1 cellular context compared by ENCODE assay signal in genomic region chr7:142303650-142304049, GRCh38.
TF ChIP-seq lines count a peak whose summit lies in the region.

No MANE protein-coding gene starts in this region.

TF ChIP-seq in IMR-90, 13 proteins besides CTCF, POLR2A, EP300 and RAD21 (continued from another document):
- TF ChIP-seq, protein P1, sequence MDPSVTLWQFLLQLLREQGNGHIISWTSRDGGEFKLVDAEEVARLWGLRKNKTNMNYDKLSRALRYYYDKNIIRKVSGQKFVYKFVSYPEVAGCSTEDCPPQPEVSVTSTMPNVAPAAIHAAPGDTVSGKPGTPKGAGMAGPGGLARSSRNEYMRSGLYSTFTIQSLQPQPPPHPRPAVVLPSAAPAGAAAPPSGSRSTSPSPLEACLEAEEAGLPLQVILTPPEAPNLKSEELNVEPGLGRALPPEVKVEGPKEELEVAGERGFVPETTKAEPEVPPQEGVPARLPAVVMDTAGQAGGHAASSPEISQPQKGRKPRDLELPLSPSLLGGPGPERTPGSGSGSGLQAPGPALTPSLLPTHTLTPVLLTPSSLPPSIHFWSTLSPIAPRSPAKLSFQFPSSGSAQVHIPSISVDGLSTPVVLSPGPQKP (IDR thresholded peaks at IDR 0.05; ENCODE audit: borderline replicate concordance, low read depth, low read length): no peak
- TF ChIP-seq FOS (IDR thresholded peaks at IDR 0.05; ENCODE audit: low read depth, low read length) (no peak), RFX5 (IDR thresholded peaks at IDR 0.05; ENCODE audit: low read depth, low read length) (no peak), MAZ (IDR thresholded peaks at IDR 0.05; ENCODE audit: borderline replicate concordance, low read depth, low read length) (no peak), CEBPB (IDR thresholded peaks at IDR 0.05; ENCODE audit: low read depth, low read length) (no peak), MAFK (IDR thresholded peaks at IDR 0.05; ENCODE audit: low read depth, low read length) (no peak), SMC3 (IDR thresholded peaks at IDR 0.05; ENCODE audit: low read depth, low read length) (no peak), RCOR1 (IDR thresholded peaks at IDR 0.05; ENCODE audit: insufficient replicate concordance, low read length) (no peak), USF2 (IDR thresholded peaks at IDR 0.05; ENCODE audit: low read depth, low read length) (no peak), BHLHE40 (IDR thresholded peaks at IDR 0.05; ENCODE audit: low read depth, low read length) (no peak), NFE2L2 (IDR thresholded peaks at IDR 0.05; ENCODE audit: low read depth, low read length) (no peak), CHD1 (IDR thresholded peaks at IDR 0.05; ENCODE audit: low read depth, low read length) (no peak)
TF ChIP-seq in IMR-90: peak in this region for 0.
